Comparison of ENCODE assay signal across 1 cellular context in the genomic region with DNA sequence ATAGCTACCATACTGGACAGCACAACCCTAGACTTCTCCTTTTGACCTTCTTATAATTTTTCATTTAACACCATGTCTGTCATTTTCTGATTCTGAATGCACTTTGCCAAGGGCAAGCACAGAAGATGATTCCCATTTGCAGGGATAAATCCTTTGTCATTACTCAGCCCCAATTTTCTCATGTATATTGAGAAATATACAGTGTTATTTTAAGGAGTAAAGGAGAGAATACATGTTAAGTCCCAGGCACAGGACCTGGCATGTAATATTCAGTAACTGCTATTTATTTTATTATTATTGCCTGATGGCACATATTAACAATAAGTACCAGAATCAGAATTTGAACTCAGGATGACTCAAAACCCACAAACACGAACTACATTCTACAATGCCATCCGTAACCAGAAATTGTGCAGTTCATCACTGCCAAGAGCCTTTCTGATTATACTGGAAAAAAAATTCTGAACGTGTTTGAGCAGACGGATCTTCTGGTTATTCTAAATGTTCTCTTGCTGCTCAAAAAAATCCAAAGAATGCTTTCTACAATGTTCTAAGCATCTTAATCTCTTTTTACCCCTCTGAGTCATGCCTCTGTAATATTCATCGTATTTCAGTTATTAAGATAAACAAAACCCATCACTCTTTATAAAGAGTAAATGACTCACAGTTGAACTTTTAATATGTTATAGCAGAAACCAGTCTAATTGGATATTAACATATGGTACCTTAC.
TF ChIP-seq lines count a peak whose summit lies in the region.

No MANE protein-coding gene starts in this region.

TF ChIP-seq in SK-N-SH treated with all-trans-retinoic acid at 6 μM for 48 hours, 23 proteins besides CTCF, POLR2A, EP300 and RAD21 (continued from another document):
- TF ChIP-seq, protein P1, sequence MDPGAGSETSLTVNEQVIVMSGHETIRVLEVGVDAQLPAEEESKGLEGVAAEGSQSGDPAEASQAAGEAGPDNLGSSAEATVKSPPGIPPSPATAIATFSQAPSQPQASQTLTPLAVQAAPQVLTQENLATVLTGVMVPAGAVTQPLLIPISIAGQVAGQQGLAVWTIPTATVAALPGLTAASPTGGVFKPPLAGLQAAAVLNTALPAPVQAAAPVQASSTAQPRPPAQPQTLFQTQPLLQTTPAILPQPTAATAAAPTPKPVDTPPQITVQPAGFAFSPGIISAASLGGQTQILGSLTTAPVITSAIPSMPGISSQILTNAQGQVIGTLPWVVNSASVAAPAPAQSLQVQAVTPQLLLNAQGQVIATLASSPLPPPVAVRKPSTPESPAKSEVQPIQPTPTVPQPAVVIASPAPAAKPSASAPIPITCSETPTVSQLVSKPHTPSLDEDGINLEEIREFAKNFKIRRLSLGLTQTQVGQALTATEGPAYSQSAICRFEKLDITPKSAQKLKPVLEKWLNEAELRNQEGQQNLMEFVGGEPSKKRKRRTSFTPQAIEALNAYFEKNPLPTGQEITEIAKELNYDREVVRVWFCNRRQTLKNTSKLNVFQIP (CRISPR knock-in tag; IDR thresholded peaks at IDR 0.05; ENCODE audit: borderline replicate concordance, low read depth) = 0 out of 2 replicates have a peak, but pooled peaks have one; percentile 18
TF ChIP-seq in SK-N-SH treated with all-trans-retinoic acid at 6 μM for 48 hours: peak in this region for 4.
